2 cellular contexts compared by ENCODE assay signal in the genomic region with DNA sequence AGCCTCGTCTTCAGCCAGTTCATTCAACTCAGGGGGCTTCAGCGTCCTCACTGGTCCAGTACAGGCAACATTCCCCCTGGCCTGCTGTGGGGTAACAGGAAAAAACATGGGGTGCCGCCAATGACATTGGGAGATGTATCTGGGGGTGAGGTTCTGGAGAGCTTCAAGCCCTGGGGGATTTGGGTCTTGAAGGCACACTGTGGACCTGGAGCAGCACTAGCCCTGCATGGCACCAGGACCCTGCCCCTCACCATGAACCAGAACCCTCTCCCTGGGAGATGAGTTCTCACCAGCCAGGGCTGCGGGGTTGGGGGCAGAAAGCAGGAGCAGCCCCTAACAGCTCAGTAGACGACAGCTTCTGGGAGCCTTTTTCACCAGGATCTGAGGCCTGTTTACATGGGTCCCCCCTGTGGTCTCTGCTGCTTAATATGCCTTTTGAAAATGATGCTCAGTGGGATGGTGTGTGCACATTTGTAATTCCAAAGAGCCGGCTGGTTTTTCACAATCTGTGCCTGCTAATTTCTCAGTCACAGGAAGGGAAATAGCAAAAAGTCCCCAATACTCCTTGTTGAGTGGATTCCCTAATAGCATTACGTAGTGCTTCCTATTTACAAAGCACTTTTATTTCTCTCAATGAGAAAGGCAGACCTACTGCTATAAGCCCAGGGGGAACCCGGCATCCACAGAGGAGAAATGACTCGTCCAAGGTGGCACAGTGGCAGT.
TF ChIP-seq lines count a peak whose summit lies in the region.

No MANE protein-coding gene starts in this region.

TF ChIP-seq in IMR-90, 13 proteins besides CTCF, POLR2A, EP300 and RAD21:
- TF ChIP-seq MAZ (IDR thresholded peaks at IDR 0.05; ENCODE audit: borderline replicate concordance, low read depth, low read length) (no peak), BHLHE40 (IDR thresholded peaks at IDR 0.05; ENCODE audit: low read depth, low read length) (no peak), SMC3 (IDR thresholded peaks at IDR 0.05; ENCODE audit: low read depth, low read length) (no peak), MAFK (IDR thresholded peaks at IDR 0.05; ENCODE audit: low read depth, low read length) (no peak), CHD1 (IDR thresholded peaks at IDR 0.05; ENCODE audit: low read depth, low read length) (no peak), RFX5 (IDR thresholded peaks at IDR 0.05; ENCODE audit: low read depth, low read length) (no peak), RCOR1 (IDR thresholded peaks at IDR 0.05; ENCODE audit: insufficient replicate concordance, low read length) (no peak), FOS (IDR thresholded peaks at IDR 0.05; ENCODE audit: low read depth, low read length) (no peak), CEBPB (IDR thresholded peaks at IDR 0.05; ENCODE audit: low read depth, low read length) (no peak), MXI1 (IDR thresholded peaks at IDR 0.05; ENCODE audit: borderline replicate concordance, low read depth, low read length) (no peak)
- TF ChIP-seq, protein P1, sequence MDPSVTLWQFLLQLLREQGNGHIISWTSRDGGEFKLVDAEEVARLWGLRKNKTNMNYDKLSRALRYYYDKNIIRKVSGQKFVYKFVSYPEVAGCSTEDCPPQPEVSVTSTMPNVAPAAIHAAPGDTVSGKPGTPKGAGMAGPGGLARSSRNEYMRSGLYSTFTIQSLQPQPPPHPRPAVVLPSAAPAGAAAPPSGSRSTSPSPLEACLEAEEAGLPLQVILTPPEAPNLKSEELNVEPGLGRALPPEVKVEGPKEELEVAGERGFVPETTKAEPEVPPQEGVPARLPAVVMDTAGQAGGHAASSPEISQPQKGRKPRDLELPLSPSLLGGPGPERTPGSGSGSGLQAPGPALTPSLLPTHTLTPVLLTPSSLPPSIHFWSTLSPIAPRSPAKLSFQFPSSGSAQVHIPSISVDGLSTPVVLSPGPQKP (IDR thresholded peaks at IDR 0.05; ENCODE audit: borderline replicate concordance, low read depth, low read length), result no peak
- TF ChIP-seq, protein P2, sequence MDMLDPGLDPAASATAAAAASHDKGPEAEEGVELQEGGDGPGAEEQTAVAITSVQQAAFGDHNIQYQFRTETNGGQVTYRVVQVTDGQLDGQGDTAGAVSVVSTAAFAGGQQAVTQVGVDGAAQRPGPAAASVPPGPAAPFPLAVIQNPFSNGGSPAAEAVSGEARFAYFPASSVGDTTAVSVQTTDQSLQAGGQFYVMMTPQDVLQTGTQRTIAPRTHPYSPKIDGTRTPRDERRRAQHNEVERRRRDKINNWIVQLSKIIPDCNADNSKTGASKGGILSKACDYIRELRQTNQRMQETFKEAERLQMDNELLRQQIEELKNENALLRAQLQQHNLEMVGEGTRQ (IDR thresholded peaks at IDR 0.05; ENCODE audit: low read depth, low read length), result no peak

TF ChIP-seq in H1, 55 proteins besides CTCF, POLR2A, EP300 and RAD21:
- no peak for TF ChIP-seq TAF7 (optimal IDR thresholded peaks at IDR 0.05; ENCODE audit: borderline replicate concordance, low read depth, low read length)
- no peak for TF ChIP-seq RXRA (IDR thresholded peaks at IDR 0.05; ENCODE audit: insufficient read depth, low read depth, low read length)
- TF ChIP-seq POLR2AphosphoS5 (IDR thresholded peaks at IDR 0.05; ENCODE audit: low read depth, low read length), result no peak
- TF ChIP-seq, protein P3, sequence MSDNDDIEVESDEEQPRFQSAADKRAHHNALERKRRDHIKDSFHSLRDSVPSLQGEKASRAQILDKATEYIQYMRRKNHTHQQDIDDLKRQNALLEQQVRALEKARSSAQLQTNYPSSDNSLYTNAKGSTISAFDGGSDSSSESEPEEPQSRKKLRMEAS (IDR thresholded peaks at IDR 0.05), result no peak
- TF ChIP-seq, protein P4, sequence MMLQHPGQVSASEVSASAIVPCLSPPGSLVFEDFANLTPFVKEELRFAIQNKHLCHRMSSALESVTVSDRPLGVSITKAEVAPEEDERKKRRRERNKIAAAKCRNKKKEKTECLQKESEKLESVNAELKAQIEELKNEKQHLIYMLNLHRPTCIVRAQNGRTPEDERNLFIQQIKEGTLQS (IDR thresholded peaks at IDR 0.05; ENCODE audit: insufficient read depth, low read depth, low read length), result no peak
- no peak for TF ChIP-seq KDM4A (IDR thresholded peaks at IDR 0.05; ENCODE audit: low read depth, low read length, severe bottlenecking)
- TF ChIP-seq CBX8 (IDR thresholded peaks at IDR 0.05; ENCODE audit: borderline replicate concordance, low read depth, low read length), result no peak
- no peak for TF ChIP-seq EZH2 (IDR thresholded peaks at IDR 0.05; ENCODE audit: low read depth, low read length, severe bottlenecking)
- TF ChIP-seq RNF2 (IDR thresholded peaks at IDR 0.05; ENCODE audit: borderline replicate concordance, low read depth, low read length, missing control alignments, poor library complexity, severe bottlenecking), result no peak
- TF ChIP-seq CEBPB (IDR thresholded peaks at IDR 0.05; ENCODE audit: low read depth, low read length), result no peak
- no peak for TF ChIP-seq HDAC2 (IDR thresholded peaks at IDR 0.05; ENCODE audit: borderline replicate concordance in 1 of 2, low read depth in 2 of 2, low read length in 2 of 2)
- no peak for TF ChIP-seq SP4 (IDR thresholded peaks at IDR 0.05; ENCODE audit: low read length)
- no peak for TF ChIP-seq SIN3A (conservative IDR thresholded peaks at IDR 0.05 in 1 of 2, IDR thresholded peaks at IDR 0.05 in 1 of 2; ENCODE audit: low read depth in 1 of 2, low read length in 2 of 2)
